14 cellular contexts compared by ENCODE assay signal in genomic region chr1:221419513-221420088, GRCh38.
DNase-seq lines count a peak whose midpoint lies in the region; FAIRE-seq and TF ChIP-seq lines count a peak whose summit lies in the region.
"Had no signal": no experiment of that assay in that cellular context is flagged by ENCODE, and none has a peak within 500 bp of the region (broad histone marks: within the 10 kb centered on the region; RNA-seq: fewer than 3 reads in every experiment).

No MANE protein-coding gene starts in this region.

- no peaks in the 10 kb centered on the region for H3K9me3 ChIP-seq in endothelial cell of umbilical vein (replicated peaks; ENCODE audit: control insufficient read depth, insufficient read depth, low read length)
- H3K9me3 ChIP-seq in mesenchymal stem cell (ENCODE audit: control insufficient read depth, low read length): no peaks in the 10 kb centered on the region
- H3K9me3 ChIP-seq: heart left ventricle, left ventricle myocardium inferior had no signal

- POLR2A ChIA-PET in endothelial cell of umbilical vein (lab: Charles Lee): no interaction called here

- H3K4me2 ChIP-seq in endothelial cell of umbilical vein (ENCODE audit: insufficient read depth, low read length): no peak overlapping the region
- H3K4me2 ChIP-seq in mesenchymal stem cell (ENCODE audit: low read length, poor library complexity, severe bottlenecking): no peak overlapping the region

- no peak overlapping the region for H4K8ac ChIP-seq in mesenchymal stem cell (ENCODE audit: low read length)

- no peak for TF ChIP-seq POLR2A in endothelial cell of umbilical vein (IDR thresholded peaks at IDR 0.05; ENCODE audit: low read depth, low read length)

- H2BK5ac ChIP-seq in mesenchymal stem cell (ENCODE audit: low read depth, low read length, poor library complexity, severe bottlenecking): no peak overlapping the region

- H2BK120ac ChIP-seq in mesenchymal stem cell (ENCODE audit: low read depth, low read length): no peak overlapping the region

- DNase-seq in Caki2 (ENCODE audit: low read depth) (peak; percentile 48), NCI-H1694 (lab: John Stamatoyannopoulos, UW) (peak; percentile 38), endothelial cell of umbilical vein (ENCODE audit: low read depth, low spot score) (peak; percentile 60), mesenchymal stem cell (peak; percentile 64), activated gamma-delta T cell treated with Interleukin-2 at 50 U/mL for 16 hours (no peak), frontal cortex (ENCODE audit: low spot score in 2 of 2) (no peak), SIG-M5 treated with dmso at 0.1 percent for 504 hours (lab: John Stamatoyannopoulos, UW; ENCODE audit: unreplicated experiment) (no peak)
- DNase-seq in activated CD8-positive, alpha-beta memory T cell treated with anti-CD3 and anti-CD28 coated beads, Interleukin-2, amount 50 U/mL, for 48 hours: no peak
- DNase-seq: activated CD8-positive, alpha-beta memory T cell treated with anti-CD3 and anti-CD28 coated beads, Interleukin-2, amount 10 ng/mL, durations not matched to agents 7 days and 5 days; CD4-positive, alpha-beta T cell; heart left ventricle; left ventricle myocardium inferior; NCI-H82; SHP77 treated with DMSO at 0.1 percent for 48 hours had no signal

- no peak overlapping the region for H3K23ac ChIP-seq in mesenchymal stem cell (ENCODE audit: low read length in 2 of 2)

- no peak overlapping the region for H3K14ac ChIP-seq in mesenchymal stem cell (ENCODE audit: low read length in 2 of 2)

- no peaks in the 10 kb centered on the region for H3K9me1 ChIP-seq in endothelial cell of umbilical vein (replicated peaks; ENCODE audit: control insufficient read depth, extremely low read depth, insufficient read depth, low read length)

- H3K27me3 ChIP-seq in endothelial cell of umbilical vein (ENCODE audit: control insufficient read depth in 2 of 2, insufficient read depth in 2 of 2, low read length in 2 of 2): no peaks in the 10 kb centered on the region
- H3K27me3 ChIP-seq in mesenchymal stem cell (ENCODE audit: control insufficient read depth in 1 of 2, insufficient read depth in 1 of 2, low read length in 2 of 2): no peaks in the 10 kb centered on the region
- H3K27me3 ChIP-seq: heart left ventricle had no signal

- no peak overlapping the region for H3K9ac ChIP-seq in endothelial cell of umbilical vein (replicated peaks; ENCODE audit: extremely low read depth, insufficient read depth, low read length)
- H3K9ac ChIP-seq in mesenchymal stem cell (ENCODE audit: low read length): no peak overlapping the region

- 53% methylated on average over 2 of the region's 3 CpGs for WGBS in mesenchymal stem cell

- no peaks in the 10 kb centered on the region for H4K20me1 ChIP-seq in endothelial cell of umbilical vein (replicated peaks; ENCODE audit: control insufficient read depth, extremely low read depth, insufficient read depth, low read length)

- no peak overlapping the region for H2AK5ac ChIP-seq in mesenchymal stem cell (ENCODE audit: low read length, severe bottlenecking)

- no peaks in the 10 kb centered on the region for H3K79me1 ChIP-seq in mesenchymal stem cell (replicated peaks; ENCODE audit: low read length, poor library complexity, severe bottlenecking)

- peak overlapping the region in 1 of 2 experiments; percentile 45 for H2BK12ac ChIP-seq in mesenchymal stem cell (ENCODE audit: low read length in 2 of 2)

- H3K4me1 ChIP-seq in endothelial cell of umbilical vein (ENCODE audit: control insufficient read depth, extremely low read depth, insufficient read depth, low read length): peaks cover 24% of the 10 kb centered on the region
- peaks cover 2% of the 10 kb centered on the region for H3K4me1 ChIP-seq in mesenchymal stem cell (ENCODE audit: control insufficient read depth, insufficient read depth, low read depth, low read length)

- H3K27ac ChIP-seq in endothelial cell of umbilical vein (ENCODE audit: insufficient read depth, low read depth, low read length): no peak overlapping the region
- H3K27ac ChIP-seq in mesenchymal stem cell (ENCODE audit: low read length, poor library complexity, severe bottlenecking): no peak overlapping the region
- H3K27ac ChIP-seq: heart left ventricle, left ventricle myocardium inferior had no signal

- no peak overlapping the region for H2BK15ac ChIP-seq in mesenchymal stem cell (ENCODE audit: low read depth, poor library complexity, severe bottlenecking)

- H3K4ac ChIP-seq in mesenchymal stem cell (ENCODE audit: low read depth in 1 of 2, low read length in 2 of 2): no peak overlapping the region

- H3K18ac ChIP-seq in mesenchymal stem cell (ENCODE audit: low read depth in 1 of 2, low read length in 2 of 2): no peak overlapping the region

- H2AFZ ChIP-seq in endothelial cell of umbilical vein (ENCODE audit: low read depth, low read length) (peak overlapping the region; percentile 3), mesenchymal stem cell (ENCODE audit: low read depth, low read length) (no peak overlapping the region)

- CTCF ChIA-PET in endothelial cell of umbilical vein (lab: Charles Lee): no interaction called here

- no peak overlapping the region for H3K4me3 ChIP-seq in endothelial cell of umbilical vein (replicated peaks in 1 of 3; ENCODE audit: insufficient read depth in 1 of 3, low read depth in 1 of 3, low read length in 3 of 3)
- H3K4me3 ChIP-seq in mesenchymal stem cell (ENCODE audit: insufficient read depth in 1 of 2, low read depth in 1 of 2, low read length in 2 of 2): peak overlapping the region in 1 of 2 experiments; percentile 20
- H3K4me3 ChIP-seq: heart left ventricle, left ventricle myocardium inferior had no signal

- intact Hi-C loops in endothelial cell of umbilical vein (cut with micrococcal nuclease): loop anchor here (5.0 to 10.0 kb wide), 2 partner anchors 255 to 323 kb away; partner anchors contain the start of gene DUSP10

- H3K79me2 ChIP-seq in endothelial cell of umbilical vein (ENCODE audit: control insufficient read depth, insufficient read depth, low read length): no peaks in the 10 kb centered on the region

- H3K36me3 ChIP-seq in endothelial cell of umbilical vein (ENCODE audit: control insufficient read depth in 2 of 2, extremely low read depth in 1 of 2, insufficient read depth in 2 of 2, low read length in 2 of 2) (no peaks in the 10 kb centered on the region), mesenchymal stem cell (ENCODE audit: control insufficient read depth in 1 of 2, insufficient read depth in 2 of 2, low read depth in 1 of 2, low read length in 2 of 2) (no peaks in the 10 kb centered on the region)
- H3K36me3 ChIP-seq: heart left ventricle, left ventricle myocardium inferior had no signal

- no TSS peak for BruUV-seq in endothelial cell of umbilical vein (replicated peaks; lab: Mats Ljungman, UMichigan)

- FAIRE-seq in endothelial cell of umbilical vein (lab: Jason Lieb, UNC): peak; percentile 38
- no peak for FAIRE-seq in frontal cortex (lab: Jason Lieb, UNC)

- TF ChIP-seq CTCF in endothelial cell of umbilical vein (IDR thresholded peaks at IDR 0.05; ENCODE audit: extremely low read depth in 1 of 2, insufficient read depth in 1 of 2, low read depth in 1 of 2, low read length in 2 of 2): no peak

- H4K91ac ChIP-seq in mesenchymal stem cell (ENCODE audit: low read length): no peak overlapping the region

- in situ Hi-C loops in Caki2 (cut with HindIII; ENCODE audit: low pct_unique_long_range_greater_than_20kb, low sequenced_read_pairs): no loop called here

- dilution Hi-C loops in endothelial cell of umbilical vein (cut with MboI; ENCODE audit: extremely low pct_ligation_motif_present, low sequenced_read_pairs): no loop called here

TF ChIP-seq in endothelial cell of umbilical vein, 7 proteins besides CTCF, POLR2A, EP300 and RAD21:
- TF ChIP-seq JUN (IDR thresholded peaks at IDR 0.05; ENCODE audit: borderline replicate concordance, insufficient read depth, insufficient read length, low read depth): peak; percentile 20
- no peak for TF ChIP-seq EZH2 (IDR thresholded peaks at IDR 0.05; ENCODE audit: borderline replicate concordance, low read depth, low read length, severe bottlenecking)
TF ChIP-seq in endothelial cell of umbilical vein: peak in this region for 1.

Comparison
In these comparisons a context has a peak if more than half of its experiments do, and no peak if none do; other contexts are left out.
1. DNase-seq: peak in Caki2 (single experiment), NCI-H1694 (single experiment), endothelial cell of umbilical vein (single experiment) and mesenchymal stem cell (single experiment); none in activated gamma-delta T cell treated with Interleukin-2 at 50 U/mL for 16 hours (single experiment), frontal cortex (0 of 2), activated CD8-positive, alpha-beta memory T cell treated with anti-CD3 and anti-CD28 coated beads, Interleukin-2, amount 50 U/mL, for 48 hours (single experiment) and SIG-M5 treated with dmso at 0.1 percent for 504 hours (single experiment).